Comparison of ENCODE assay signal across 22 cellular contexts in the genomic region with DNA sequence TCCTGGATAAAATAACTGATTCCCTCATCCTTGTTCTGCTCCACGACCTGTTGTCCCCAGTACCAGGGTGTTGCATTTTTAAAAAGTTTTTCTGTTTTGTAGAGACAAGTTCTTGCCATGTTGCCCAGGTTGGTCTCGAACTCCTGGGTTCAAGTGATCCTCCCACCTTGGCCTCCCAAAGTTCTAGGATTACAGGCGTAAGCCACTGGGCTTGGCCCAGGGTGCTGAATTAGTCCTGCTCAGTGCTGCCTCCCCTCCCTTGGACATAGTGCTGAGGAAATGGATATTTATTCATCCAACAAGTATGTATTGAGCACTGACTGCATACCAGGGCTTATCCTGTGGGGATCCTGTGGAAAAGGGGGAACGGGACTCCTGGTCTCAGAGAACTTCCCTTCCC.
"Had no signal": no experiment of that assay in that cellular context is flagged by ENCODE, and none has a peak within 500 bp of the region (broad histone marks: within the 10 kb centered on the region; RNA-seq: fewer than 3 reads in every experiment).

No MANE protein-coding gene starts in this region.

- H3K4me1 ChIP-seq: left lung, lower lobe of right lung, right atrium auricular region, right lobe of liver, tibial nerve, uterus had no signal

- H3K4me3 ChIP-seq: left lung, lower lobe of right lung, ovary, right atrium auricular region, right lobe of liver, smooth muscle cell, tibial nerve, uterus had no signal

- H3K27ac ChIP-seq: left lung, lower lobe of right lung, ovary, right atrium auricular region, right lobe of liver, tibial nerve, uterus had no signal

- H3K27me3 ChIP-seq: ovary, right atrium auricular region, right lobe of liver, tibial nerve, uterus had no signal

- H3K4me2 ChIP-seq: smooth muscle cell had no signal

- H3K9me3 ChIP-seq: left lung, lower lobe of right lung, ovary, right atrium auricular region, right lobe of liver, uterus had no signal

- DNase-seq: hippocampal formation; kidney; left colon; left lung; lower lobe of right lung; mammary epithelial cell; mesendoderm; midbrain; naive thymus-derived CD8-positive, alpha-beta T cell; ovary; stimulated activated CD4-positive, alpha-beta T cell treated with anti-CD3 and anti-CD28 coated beads, Interleukin-1b, Interleukin-23, amount 100 ng/mL, for 48 hours; stimulated activated CD4-positive, alpha-beta T cell treated with anti-CD3 and anti-CD28 coated beads, Interleukin-2, amount 100 ng/mL, for 48 hours; stimulated activated CD4-positive, alpha-beta T cell treated with anti-CD3 and anti-CD28 coated beads, Interleukin-4, amount 100 ng/mL, for 4 hours; stimulated activated CD8-positive, alpha-beta memory T cell treated with anti-CD3 and anti-CD28 coated beads, Interleukin-4, amount 100 ng/mL, for 48 hours; stimulated activated naive CD4-positive, alpha-beta T cell treated with Interleukin-2 at 50 U/mL for 16 hours; stimulated activated naive CD8-positive, alpha-beta T cell treated with anti-CD3 and anti-CD28 coated beads, Interleukin-15, amount 100 ng/mL, for 72 hours; substantia nigra; uterus had no signal

- H3K36me3 ChIP-seq: left lung, lower lobe of right lung, ovary, right atrium auricular region, right lobe of liver, tibial nerve, uterus had no signal

- ATAC-seq: left colon; left lung; lower lobe of right lung; naive thymus-derived CD8-positive, alpha-beta T cell; stimulated activated naive CD8-positive, alpha-beta T cell treated with anti-CD3 and anti-CD28 coated beads, Interleukin-15, amount 100 ng/mL, for 72 hours had no signal
